Comparison of ENCODE assay signal across 1 cellular context in the genomic region with DNA sequence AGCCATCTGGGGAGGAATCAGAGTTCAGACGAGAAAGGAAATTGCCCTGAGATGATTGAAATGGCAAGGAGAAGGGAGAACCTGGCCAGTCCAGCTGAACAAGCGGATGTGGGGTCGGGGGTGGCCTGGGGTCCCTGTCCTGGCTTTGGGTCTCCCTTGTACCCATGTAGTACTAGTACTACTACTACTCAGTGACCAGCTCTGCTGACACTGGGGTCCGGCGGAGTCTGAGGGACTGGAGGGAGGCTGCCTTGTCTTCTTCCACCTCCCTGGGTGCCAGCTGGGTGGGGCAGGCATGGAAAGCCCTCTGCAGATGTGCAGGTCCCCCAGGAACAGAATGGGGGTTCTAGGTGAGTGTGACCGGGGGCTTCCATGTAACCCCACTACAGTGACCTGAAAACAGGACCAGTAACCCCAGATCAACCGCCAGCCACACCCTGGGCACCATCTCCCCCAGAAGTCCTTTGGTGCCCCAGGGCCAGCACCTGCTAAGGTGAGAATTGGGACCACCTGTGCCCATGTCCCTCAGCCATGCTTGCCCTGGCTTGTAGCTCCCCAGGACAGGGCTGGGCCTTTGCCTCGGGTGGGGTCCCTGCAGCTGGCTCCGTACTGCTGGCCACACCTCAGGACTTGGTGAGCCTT.
TF ChIP-seq lines count a peak whose summit lies in the region.

No MANE protein-coding gene starts in this region.

TF ChIP-seq in IMR-90, 13 proteins besides CTCF, POLR2A, EP300 and RAD21 (continued from another document):
- TF ChIP-seq, protein P1, sequence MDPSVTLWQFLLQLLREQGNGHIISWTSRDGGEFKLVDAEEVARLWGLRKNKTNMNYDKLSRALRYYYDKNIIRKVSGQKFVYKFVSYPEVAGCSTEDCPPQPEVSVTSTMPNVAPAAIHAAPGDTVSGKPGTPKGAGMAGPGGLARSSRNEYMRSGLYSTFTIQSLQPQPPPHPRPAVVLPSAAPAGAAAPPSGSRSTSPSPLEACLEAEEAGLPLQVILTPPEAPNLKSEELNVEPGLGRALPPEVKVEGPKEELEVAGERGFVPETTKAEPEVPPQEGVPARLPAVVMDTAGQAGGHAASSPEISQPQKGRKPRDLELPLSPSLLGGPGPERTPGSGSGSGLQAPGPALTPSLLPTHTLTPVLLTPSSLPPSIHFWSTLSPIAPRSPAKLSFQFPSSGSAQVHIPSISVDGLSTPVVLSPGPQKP (IDR thresholded peaks at IDR 0.05; ENCODE audit: borderline replicate concordance, low read depth, low read length): no peak
- TF ChIP-seq MAFK (IDR thresholded peaks at IDR 0.05; ENCODE audit: low read depth, low read length) (no peak), NFE2L2 (IDR thresholded peaks at IDR 0.05; ENCODE audit: low read depth, low read length) (no peak)
